ENCODE assay signal across 8 cellular contexts in the genomic region with DNA sequence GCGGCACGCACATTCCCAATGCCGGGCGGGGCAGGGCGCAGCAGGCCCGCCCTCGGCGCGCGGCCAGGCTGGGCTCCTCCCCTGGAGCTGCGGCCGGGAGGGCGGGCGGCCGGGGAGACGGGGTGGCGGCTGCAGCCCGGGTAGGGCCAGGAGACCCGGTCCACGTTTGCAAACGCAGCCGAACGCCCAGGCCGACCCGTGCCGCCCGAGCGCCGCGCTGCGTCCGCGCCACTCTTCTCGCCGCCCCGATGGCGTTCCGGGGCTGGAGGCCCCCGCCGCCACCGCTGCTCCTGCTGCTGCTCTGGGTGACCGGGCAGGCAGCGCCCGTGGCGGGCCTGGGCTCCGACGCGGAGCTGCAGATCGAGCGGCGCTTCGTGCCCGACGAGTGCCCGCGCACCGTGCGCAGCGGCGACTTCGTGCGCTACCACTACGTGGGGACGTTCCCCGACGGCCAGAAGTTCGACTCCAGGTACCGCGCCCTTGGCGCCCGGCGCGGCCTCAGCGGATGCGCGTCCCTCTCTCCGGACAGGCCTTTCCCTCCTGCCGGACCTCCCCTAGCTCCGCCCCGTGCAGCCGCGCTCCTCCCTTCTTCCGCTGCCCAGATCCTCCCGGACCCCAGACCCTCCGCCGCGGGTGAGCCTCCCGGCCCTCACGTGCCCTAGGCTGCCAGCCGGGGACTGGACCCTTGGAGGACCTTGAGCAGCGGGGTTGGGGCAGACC. TPM values are rescaled to one million over a fixed set of nuclear protein-coding genes. Genes with fewer than 3 reads are reported as not detected.
DNase-seq lines count a peak whose midpoint lies in the region; ATAC-seq and TF ChIP-seq lines count a peak whose summit lies in the region.

A gene with protein sequence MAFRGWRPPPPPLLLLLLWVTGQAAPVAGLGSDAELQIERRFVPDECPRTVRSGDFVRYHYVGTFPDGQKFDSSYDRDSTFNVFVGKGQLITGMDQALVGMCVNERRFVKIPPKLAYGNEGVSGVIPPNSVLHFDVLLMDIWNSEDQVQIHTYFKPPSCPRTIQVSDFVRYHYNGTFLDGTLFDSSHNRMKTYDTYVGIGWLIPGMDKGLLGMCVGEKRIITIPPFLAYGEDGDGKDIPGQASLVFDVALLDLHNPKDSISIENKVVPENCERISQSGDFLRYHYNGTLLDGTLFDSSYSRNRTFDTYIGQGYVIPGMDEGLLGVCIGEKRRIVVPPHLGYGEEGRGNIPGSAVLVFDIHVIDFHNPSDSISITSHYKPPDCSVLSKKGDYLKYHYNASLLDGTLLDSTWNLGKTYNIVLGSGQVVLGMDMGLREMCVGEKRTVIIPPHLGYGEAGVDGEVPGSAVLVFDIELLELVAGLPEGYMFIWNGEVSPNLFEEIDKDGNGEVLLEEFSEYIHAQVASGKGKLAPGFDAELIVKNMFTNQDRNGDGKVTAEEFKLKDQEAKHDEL (plus strand): TSS at position 115 of the 720 bp plus-strand sequence. CDS start 134 bp downstream, at position 249.

- H3K4me3 ChIP-seq in GM23338: peak within 1 kb of the TSS; percentile 82
- H3K4me3 ChIP-seq in spleen: peak within 1 kb of the TSS; percentile 66 to 95 (median 83)

- H3K27me3 ChIP-seq in GM23338 (ENCODE audit: insufficient read depth): peaks cover 42% of the 10 kb centered on the region
- peaks cover 0 to 38% (median 21%) of the 10 kb centered on the region in 7 donors for H3K27me3 ChIP-seq in spleen (replicated peaks in 1 of 7)

- H3K36me3 Mint-ChIP-seq in activated naive CD4-positive, alpha-beta T cell treated with anti-CD3 and anti-CD28 coated beads for 36 hours (ENCODE audit: low read depth): no peaks in the 10 kb centered on the region
- no peaks in the 10 kb centered on the region; the same call in 2 of the 3 replicates for H3K36me3 Mint-ChIP-seq in GM23338 (ENCODE audit: low read depth)
- peaks cover 7% of the 10 kb centered on the region for H3K36me3 Mint-ChIP-seq in dendritic cell treated with granulocyte-macrophage colony-stimulating factor and Interleukin-4, amounts not matched to agents 40 ng/mL and 50 ng/mL, for 4 days (ENCODE audit: low read depth)

- no peaks in the 10 kb centered on the region for H3K9me3 Mint-ChIP-seq in activated naive CD4-positive, alpha-beta T cell treated with anti-CD3 and anti-CD28 coated beads for 36 hours
- no peaks in the 10 kb centered on the region for H3K9me3 Mint-ChIP-seq in GM23338
- H3K9me3 Mint-ChIP-seq in dendritic cell treated with granulocyte-macrophage colony-stimulating factor and Interleukin-4, amounts not matched to agents 40 ng/mL and 50 ng/mL, for 4 days: no peaks in the 10 kb centered on the region

- peak within 1 kb of the TSS; percentile 100 for H2AFZ ChIP-seq in GM23338

- H3K4me2 ChIP-seq in GM23338: peak within 1 kb of the TSS; percentile 96

- H3F3A ChIP-seq in GM23338 (replicated peaks; ENCODE audit: low read depth): 0 out of 2 replicates have a peak, but pooled peaks cover 3% of the 10 kb centered on the region

- TF ChIP-seq EP300 in Ishikawa (IDR thresholded peaks at IDR 0.05; ENCODE audit: borderline replicate concordance): no peak; the same call in 1 of the 2 replicates

- intact Hi-C loops in activated naive CD4-positive, alpha-beta T cell treated with anti-CD3 and anti-CD28 coated beads for 36 hours (cut with micrococcal nuclease): loop anchor here (1.0 kb wide), 1 partner anchor 15 kb away; no protein-coding TSS in a partner anchor
- intact Hi-C loops in dendritic cell treated with granulocyte-macrophage colony-stimulating factor and Interleukin-4, amounts not matched to agents 40 ng/mL and 50 ng/mL, for 4 days (cut with micrococcal nuclease): loop anchor here (5.0 kb wide), 1 partner anchor 105 kb away; a partner anchor contains a TSS
- intact Hi-C loops in spleen (cut with DNase I; ENCODE audit: low total_unique reads): no loop called here

- H3K27ac ChIP-seq in GM23338 (ENCODE audit: low read depth): no peak within 1 kb of the TSS
- H3K27ac ChIP-seq in spleen: peak within 1 kb of the TSS; percentile 73 to 93 (median 86)

- CTCF ChIA-PET in activated naive CD4-positive, alpha-beta T cell treated with anti-CD3 and anti-CD28 coated beads for 36 hours (lab: Charles Lee): interaction anchor here (0.6 to 3.4 kb wide), 3 partner anchors 9 to 411 kb away, joined by 3 to 14 read pairs (median 4); no protein-coding TSS in a partner anchor

- TF ChIP-seq CTCF in GM23338 (conservative IDR thresholded peaks at IDR 0.05; ENCODE audit: low read depth in 2 of 2) (no peak), spleen (IDR thresholded peaks at IDR 0.05 in 8 of 11, conservative IDR thresholded peaks at IDR 0.05 in 3 of 11) (no peak)

- no peaks in the 10 kb centered on the region for H4K20me1 ChIP-seq in GM23338 (replicated peaks; ENCODE audit: insufficient read depth)

- peaks cover 5% of the 10 kb centered on the region for H3K4me1 Mint-ChIP-seq in activated naive CD4-positive, alpha-beta T cell treated with anti-CD3 and anti-CD28 coated beads for 36 hours (ENCODE audit: low read depth)
- peaks cover 9% of the 10 kb centered on the region; the same call in 2 of the 3 replicates for H3K4me1 Mint-ChIP-seq in GM23338
- H3K4me1 Mint-ChIP-seq in dendritic cell treated with granulocyte-macrophage colony-stimulating factor and Interleukin-4, amounts not matched to agents 40 ng/mL and 50 ng/mL, for 4 days (ENCODE audit: low read depth): peaks cover 9% of the 10 kb centered on the region

- peak within 1 kb of the TSS; percentile 63 for H3K4me3 Mint-ChIP-seq in activated naive CD4-positive, alpha-beta T cell treated with anti-CD3 and anti-CD28 coated beads for 36 hours
- H3K4me3 Mint-ChIP-seq in GM23338: peak within 1 kb of the TSS; percentile 76
- peak within 1 kb of the TSS; percentile 82 for H3K4me3 Mint-ChIP-seq in dendritic cell treated with granulocyte-macrophage colony-stimulating factor and Interleukin-4, amounts not matched to agents 40 ng/mL and 50 ng/mL, for 4 days

- peaks cover 33% of the 10 kb centered on the region for H3K27me3 Mint-ChIP-seq in activated naive CD4-positive, alpha-beta T cell treated with anti-CD3 and anti-CD28 coated beads for 36 hours (ENCODE audit: low read depth)
- H3K27me3 Mint-ChIP-seq in GM23338 (ENCODE audit: insufficient read depth, low read depth, poor library complexity): peaks cover 39% of the 10 kb centered on the region
- H3K27me3 Mint-ChIP-seq in dendritic cell treated with granulocyte-macrophage colony-stimulating factor and Interleukin-4, amounts not matched to agents 40 ng/mL and 50 ng/mL, for 4 days: peaks cover 20% of the 10 kb centered on the region

- ATAC-seq in GM23338 (peak; percentile 88), SK-N-SH treated with all-trans-retinoic acid at 6 μM for 48 hours (peak; percentile 97)

- TF ChIP-seq RAD21 in Ishikawa (IDR thresholded peaks at IDR 0.05; ENCODE audit: low read depth): no peak

- H3K79me2 ChIP-seq in GM23338 (replicated peaks; ENCODE audit: insufficient read depth): no peaks in the 10 kb centered on the region

- no peaks in the 10 kb centered on the region for H3K9me3 ChIP-seq in spleen

- TF ChIP-seq POLR2A in spleen (IDR thresholded peaks at IDR 0.05): no peak

- no peaks in the 10 kb centered on the region for H3K9me2 ChIP-seq in GM23338 (ENCODE audit: insufficient read depth)

- H3K36me3 ChIP-seq in GM23338 (ENCODE audit: insufficient read depth) (no peaks in the 10 kb centered on the region), spleen (no peaks in the 10 kb centered on the region)

- H3K4me1 ChIP-seq in GM23338 (ENCODE audit: insufficient read depth) (peaks cover 12% of the 10 kb centered on the region), spleen (peaks cover 0 to 27% (median 20%) of the 10 kb centered on the region in 6 donors)

- DNase-seq in activated naive CD4-positive, alpha-beta T cell treated with anti-CD3 and anti-CD28 coated beads for 36 hours: no peak
- no peak for DNase-seq in activated naive CD4-positive, alpha-beta T cell treated with Interleukin-2 at 50 U/mL for 16 hours
- peak; percentile 86 for DNase-seq in GM23338 (ENCODE audit: low spot score)
- DNase-seq in kidney tubule cell (ENCODE audit: low spot score): peak; percentile 91
- peak; percentile 92 for DNase-seq in spleen

- H3K27ac Mint-ChIP-seq in activated naive CD4-positive, alpha-beta T cell treated with anti-CD3 and anti-CD28 coated beads for 36 hours: no peak within 1 kb of the TSS
- H3K27ac Mint-ChIP-seq in GM23338: no peak within 1 kb of the TSS
- peak within 1 kb of the TSS; percentile 82 for H3K27ac Mint-ChIP-seq in dendritic cell treated with granulocyte-macrophage colony-stimulating factor and Interleukin-4, amounts not matched to agents 40 ng/mL and 50 ng/mL, for 4 days

- WGBS in spleen, 5 donors: 1 to 2% (median 2%) methylated on average over 44 to 91 of the region's 91 CpGs

TF ChIP-seq in GM23338, 12 proteins besides CTCF, POLR2A, EP300 and RAD21:
- TF ChIP-seq EZH2 (IDR thresholded peaks at IDR 0.05; ENCODE audit: low read depth, unreplicated experiment): peak; percentile 14
- peak; percentile 29; the same call in 1 of the 2 replicates for TF ChIP-seq CREB1 (CRISPR knock-in tag; IDR thresholded peaks at IDR 0.05; ENCODE audit: low read depth)
- no peak for TF ChIP-seq NANOG (IDR thresholded peaks at IDR 0.05; ENCODE audit: borderline replicate concordance)
- peak; percentile 77 for TF ChIP-seq POLR2AphosphoS5 (IDR thresholded peaks at IDR 0.05; ENCODE audit: low read depth)

TF ChIP-seq in Ishikawa, 13 proteins besides CTCF, POLR2A, EP300 and RAD21 (continues in another document):
- TF ChIP-seq CEBPB (IDR thresholded peaks at IDR 0.05) (no peak), TEAD4 (IDR thresholded peaks at IDR 0.05) (peak; percentile 86)
- TF ChIP-seq, protein P1, sequence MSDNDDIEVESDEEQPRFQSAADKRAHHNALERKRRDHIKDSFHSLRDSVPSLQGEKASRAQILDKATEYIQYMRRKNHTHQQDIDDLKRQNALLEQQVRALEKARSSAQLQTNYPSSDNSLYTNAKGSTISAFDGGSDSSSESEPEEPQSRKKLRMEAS (IDR thresholded peaks at IDR 0.05): peak; percentile 73

TF ChIP-seq in SK-N-SH treated with all-trans-retinoic acid at 6 μM for 48 hours, 23 proteins besides CTCF, POLR2A, EP300 and RAD21 (continues in another document):
- peak; percentile 60; the same call in 1 of the 2 replicates for TF ChIP-seq ZFP3 (CRISPR knock-in tag; IDR thresholded peaks at IDR 0.05)

RNA-seq across cellular contexts. Expression of the gene that starts here (rescaled TPM):
- under 1 TPM; 0.62 to 0.64 TPM for total RNA-seq in activated naive CD4-positive, alpha-beta T cell treated with anti-CD3 and anti-CD28 coated beads for 36 hours
- total RNA-seq in GM23338 (2014; rRNA removed; shearing (Covaris generic)): 13.0 and 15.8 TPM in 2 replicates
- polyA plus RNA-seq in GM23338 (2016; fragmentation: Nextera tagmentation; extraction: Ambion mirVana): 5.1 and 5.2 TPM in 2 replicates
- total RNA-seq in spleen: 10 to 100 TPM; 46.5 to 83.1 (median 59.6) TPM
- 10 to 100 TPM in 1 of 3 donors, 1 to 10 TPM in 2; 3.7 to 12.5 (median 5.0) TPM for polyA plus RNA-seq in spleen

Comparison
In these comparisons a context has a peak if more than half of its experiments do, and no peak if none do; other contexts are left out.
1. DNase-seq: peak in GM23338 (single experiment), kidney tubule cell (single experiment) and spleen (single experiment); none in activated naive CD4-positive, alpha-beta T cell treated with anti-CD3 and anti-CD28 coated beads for 36 hours (single experiment) and activated naive CD4-positive, alpha-beta T cell treated with Interleukin-2 at 50 U/mL for 16 hours (single experiment).
2. Peak in every context shown above with its lines, with median percentiles within 50 percentile points of each other: H3K4me3 Mint-ChIP-seq.